In genomic region chr20:8019178-8019997, GRCh38 we compare ENCODE assay signal across 8 cellular contexts. TPM values are rescaled to one million over a fixed set of nuclear protein-coding genes. Genes with fewer than 3 reads are reported as not detected.
DNase-seq lines count a peak whose midpoint lies in the region; ATAC-seq and TF ChIP-seq lines count a peak whose summit lies in the region.

Gene TMX4, minus strand, starts transcription at chr20:8019761. Its CDS starts 148 bp downstream, at chr20:8019613.

- H3K4me2 ChIP-seq in neuronal stem cell (ENCODE audit: insufficient read depth, low read length, poor library complexity, severe bottlenecking) = peak within 1 kb of the TSS; percentile 85

- H3K4ac ChIP-seq in neuronal stem cell (ENCODE audit: low read length) = no peak within 1 kb of the TSS

- no peak within 1 kb of the TSS for H2AK5ac ChIP-seq in neuronal stem cell (ENCODE audit: low read depth, low read length)

- TF ChIP-seq CTCF in foreskin keratinocyte (conservative IDR thresholded peaks at IDR 0.05) (peak; percentile 49), subcutaneous adipose tissue (IDR thresholded peaks at IDR 0.05; ENCODE audit: low read depth) (no peak)

- H3K27me3 ChIP-seq in HAP-1 (ENCODE audit: low read depth) (no peaks in the 10 kb centered on the region), MG63 (no peaks in the 10 kb centered on the region), SJCRH30 (no peaks in the 10 kb centered on the region), foreskin keratinocyte (no peaks in the 10 kb centered on the region), neuronal stem cell (ENCODE audit: control insufficient read depth in 3 of 3, insufficient read depth in 3 of 3, low read depth in 1 of 3, low read length in 3 of 3) (no peaks in the 10 kb centered on the region)

- H2BK5ac ChIP-seq in neuronal stem cell (ENCODE audit: low read length) = peak within 1 kb of the TSS; percentile 80

- peak within 1 kb of the TSS; percentile 87 for H2BK15ac ChIP-seq in neuronal stem cell (ENCODE audit: low read length)

- H3K9me3 ChIP-seq in HAP-1 (no peaks in the 10 kb centered on the region), MG63 (no peaks in the 10 kb centered on the region), SJCRH30 (replicated peaks) (no peaks in the 10 kb centered on the region), neuronal stem cell (replicated peaks in 1 of 2; ENCODE audit: control insufficient read depth in 2 of 2, insufficient read depth in 1 of 2, low read depth in 1 of 2, low read length in 2 of 2) (no peaks in the 10 kb centered on the region)

- H3K18ac ChIP-seq in neuronal stem cell (ENCODE audit: low read length) = peak within 1 kb of the TSS; percentile 98

- H2BK12ac ChIP-seq in neuronal stem cell (ENCODE audit: low read length) = no peak within 1 kb of the TSS

- in situ Hi-C loops in HAP-1 (cut with MboI; ENCODE audit: low sequenced_read_pairs) = no loop called here

- peak within 1 kb of the TSS; percentile 99 for H2AFZ ChIP-seq in neuronal stem cell (ENCODE audit: low read length)

- peak within 1 kb of the TSS; percentile 99 for H3K23ac ChIP-seq in neuronal stem cell (ENCODE audit: low read depth, low read length, poor library complexity)

- H3K79me1 ChIP-seq in neuronal stem cell (ENCODE audit: low read depth, low read length) = no peaks in the 10 kb centered on the region

- peak within 1 kb of the TSS; percentile 97 for H3K9ac ChIP-seq in neuronal stem cell (ENCODE audit: low read depth, low read length, poor library complexity)

- peak; percentile 97 for ATAC-seq in foreskin keratinocyte

- H3K4me1 ChIP-seq in HAP-1 (peaks cover 15% of the 10 kb centered on the region), SJCRH30 (peaks cover 22% of the 10 kb centered on the region), foreskin keratinocyte (peaks cover 4% of the 10 kb centered on the region), neuronal stem cell (ENCODE audit: control insufficient read depth in 2 of 2, insufficient read depth in 1 of 2, low read depth in 1 of 2, low read length in 2 of 2) (peaks cover 4 to 9% of the 10 kb centered on the region in 2 donors)

- WGBS in neuronal stem cell (ENCODE audit: extremely low coverage in 2 of 2, insufficient read length in 2 of 2, insufficient replicate concordance in 1 of 2), 2 donors = no CpG with 5 or more reads among the region's 96 CpGs

- peak within 1 kb of the TSS; percentile 95 for H3K27ac ChIP-seq in SJCRH30
- H3K27ac ChIP-seq in foreskin keratinocyte = peak within 1 kb of the TSS; percentile 22
- peak within 1 kb of the TSS; percentile 96 for H3K27ac ChIP-seq in neuronal stem cell (replicated peaks; ENCODE audit: low read length)

- DNase-seq in GF-D8 (lab: John Stamatoyannopoulos, UW) (peak; percentile 96), HAP-1 (ENCODE audit: low spot score in 2 of 2) (peak; percentile 92 to 99), MG63 (peak; percentile 100), SJCRH30 (peak; percentile 98 to 99), foreskin keratinocyte (peak; percentile 55 to 82), neuronal stem cell (ENCODE audit: low spot score) (peak; percentile 92)
- peak; percentile 56 to 76 (median 66) for DNase-seq in activated naive CD4-positive, alpha-beta T cell (lab: John Stamatoyannopoulos, UW)

- H4K8ac ChIP-seq in neuronal stem cell (ENCODE audit: low read depth, low read length) = peak within 1 kb of the TSS; percentile 94

- peak within 1 kb of the TSS; percentile 58 for H2BK120ac ChIP-seq in neuronal stem cell (ENCODE audit: low read depth, low read length)

- no peaks in the 10 kb centered on the region for H3K36me3 ChIP-seq in HAP-1 (replicated peaks)
- H3K36me3 ChIP-seq in MG63 = no peaks in the 10 kb centered on the region
- H3K36me3 ChIP-seq in SJCRH30 = no peaks in the 10 kb centered on the region
- no peaks in the 10 kb centered on the region for H3K36me3 ChIP-seq in neuronal stem cell (replicated peaks in 1 of 2; ENCODE audit: control insufficient read depth in 2 of 2, insufficient read depth in 2 of 2, low read length in 2 of 2)

- H3K4me3 ChIP-seq in HAP-1 (peak within 1 kb of the TSS; percentile 63), MG63 (peak within 1 kb of the TSS; percentile 88), SJCRH30 (peak within 1 kb of the TSS; percentile 72), neuronal stem cell (ENCODE audit: low read length in 2 of 2) (peak within 1 kb of the TSS; percentile 56 to 92)

- H3K14ac ChIP-seq in neuronal stem cell (ENCODE audit: low read length) = peak within 1 kb of the TSS; percentile 98

- H4K91ac ChIP-seq in neuronal stem cell (ENCODE audit: low read depth, low read length, poor library complexity) = peak within 1 kb of the TSS; percentile 23

RNA-seq across cellular contexts. Expression of gene TMX4, which starts in this region (rescaled TPM):
- total RNA-seq in MG63 (2014; rRNA removed; shearing (Covaris generic); ENCODE audit: low replicate concordance) = 6.9 and 8.1 TPM in 2 replicates
- total RNA-seq in SJCRH30 (2014; rRNA removed; shearing (Covaris generic)) = 119 and 125 TPM in 2 replicates
- total RNA-seq in foreskin keratinocyte = 11.7 and 12.0 TPM in 2 replicates
- 4.4 and 4.6 TPM in 2 replicates for polyA plus RNA-seq in foreskin keratinocyte
- 12.0 TPM for polyA plus RNA-seq in neuronal stem cell (2013, experiment 1 of 2)
- 11.9 TPM for polyA plus RNA-seq in neuronal stem cell (2013, experiment 2 of 2)
- total RNA-seq in subcutaneous adipose tissue = 10 to 100 TPM; 27.4 to 44.7 (median 31.1) TPM

Comparison
In these comparisons a context has a peak if more than half of its experiments do, and no peak if none do; other contexts are left out.
1. Peak in every context shown above with its lines: DNase-seq, ATAC-seq, H3K4me3 ChIP-seq and H3K27ac ChIP-seq.
2. H3K27ac ChIP-seq: peak in every context shown above with its lines; median percentile 96 in neuronal stem cell; 95 in SJCRH30; 22 in foreskin keratinocyte.